ENCODE assay signal across 1 cellular context in the genomic region with DNA sequence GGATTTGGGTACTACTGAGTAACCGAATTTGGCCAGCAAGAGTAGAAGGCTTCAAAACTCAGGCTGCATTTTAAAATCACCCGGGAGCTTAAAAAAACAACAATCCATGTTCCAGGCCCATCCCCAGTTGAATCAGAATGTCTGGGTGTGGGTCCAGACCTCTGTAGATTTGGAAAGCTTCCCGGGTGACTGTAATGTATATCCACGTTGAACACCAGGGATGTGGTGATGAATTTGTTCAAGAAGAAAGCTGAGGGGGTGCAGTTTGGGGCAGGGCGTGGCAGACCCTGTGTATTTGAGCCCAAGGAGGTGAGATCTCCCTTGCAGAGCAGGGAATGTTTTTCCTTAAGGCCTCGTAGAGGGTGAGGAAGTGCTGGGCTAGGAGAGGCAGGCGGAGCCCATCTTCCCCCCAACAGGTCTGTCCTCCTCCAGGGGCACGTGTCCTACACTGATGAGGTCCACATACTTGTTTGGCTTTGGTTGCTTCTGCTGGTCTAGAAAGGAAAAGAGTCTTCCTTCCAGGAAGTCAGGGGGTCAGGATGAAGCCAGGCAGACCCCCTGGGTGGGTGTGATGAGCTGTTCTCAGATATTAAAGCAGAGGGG.
TF ChIP-seq lines count a peak whose summit lies in the region.

No MANE protein-coding gene starts in this region.

TF ChIP-seq in H1, 55 proteins besides CTCF, POLR2A, EP300 and RAD21 (continued from another document):
- TF ChIP-seq KDM5A (IDR thresholded peaks at IDR 0.05; ENCODE audit: low read length): no peak
- TF ChIP-seq ZNF274 (IDR thresholded peaks at IDR 0.05; ENCODE audit: borderline replicate concordance, extremely low read depth, low read length): no peak
- no peak for TF ChIP-seq POU5F1 (IDR thresholded peaks at IDR 0.05; ENCODE audit: low read depth, low read length)
- TF ChIP-seq GABPA (IDR thresholded peaks at IDR 0.05; ENCODE audit: borderline replicate concordance, insufficient read depth, low read length): no peak
- no peak for TF ChIP-seq CEBPB (IDR thresholded peaks at IDR 0.05; ENCODE audit: low read depth, low read length)
- TF ChIP-seq EGR1 (IDR thresholded peaks at IDR 0.05; ENCODE audit: borderline replicate concordance, low read depth, low read length): no peak
- TF ChIP-seq MAFK (IDR thresholded peaks at IDR 0.05; ENCODE audit: low read depth, low read length): no peak
- TF ChIP-seq CHD7 (IDR thresholded peaks at IDR 0.05; ENCODE audit: insufficient replicate concordance, low read length): no peak
